ENCODE assay signal across 6 cellular contexts in genomic region chr19:57500400-57500799, GRCh38. TPM values are rescaled to one million over a fixed set of nuclear protein-coding genes. Genes with fewer than 3 reads are reported as not detected.
DNase-seq lines count a peak whose midpoint lies in the region; ATAC-seq and TF ChIP-seq lines count a peak whose summit lies in the region.
"Not testable (repeated sequence)": the region's sequence is repeated elsewhere in the genome, so short reads cannot be mapped to it uniquely, and the experiment has no call there.

No MANE protein-coding gene starts in this region.

- not testable (repeated sequence) for H3K4me1 ChIP-seq in adipocyte (ENCODE audit: control insufficient read depth, insufficient read depth, low read length); naive thymus-derived CD4-positive, alpha-beta T cell (ENCODE audit: control insufficient read depth in 2 of 2, insufficient read depth in 2 of 2, low read length in 2 of 2); vagina

- H3K9me3 ChIP-seq in adipocyte (ENCODE audit: control insufficient read depth, low read length); vagina: not testable (repeated sequence)
- H3K9me3 ChIP-seq in naive thymus-derived CD4-positive, alpha-beta T cell (ENCODE audit: control insufficient read depth in 2 of 3, low read length in 3 of 3), result peaks cover 0 to 45% (median 21%) of the 10 kb centered on the region in 3 experiments

- H3K4me3 ChIP-seq in adipocyte (ENCODE audit: low read length), result peak overlapping the region; percentile 90
- peak overlapping the region; percentile 59 for H3K4me3 ChIP-seq in fibroblast of villous mesenchyme (ENCODE audit: low read depth, low read length)
- peak overlapping the region; percentile 51 for H3K4me3 ChIP-seq in naive thymus-derived CD4-positive, alpha-beta T cell (ENCODE audit: low read length)
- H3K4me3 ChIP-seq in vagina, result peak overlapping the region; percentile 62 to 67

- not testable (repeated sequence) for H3K27me3 Mint-ChIP-seq in naive thymus-derived CD4-positive, alpha-beta T cell

- not testable (repeated sequence) for TF ChIP-seq POLR2A in GM18505 (IDR thresholded peaks at IDR 0.05; ENCODE audit: borderline replicate concordance, extremely low read depth, insufficient read depth, insufficient read length); vagina (IDR thresholded peaks at IDR 0.05)

- peak; percentile 4 for ATAC-seq in GM18505 (IDR thresholded peaks at IDR 0.05; ENCODE audit: unreplicated experiment)
- not testable (repeated sequence) for ATAC-seq in naive thymus-derived CD4-positive, alpha-beta T cell

- peak overlapping the region; percentile 76 to 94 (median 81) for H3K4me3 Mint-ChIP-seq in naive thymus-derived CD4-positive, alpha-beta T cell

- peak overlapping the region; percentile 83 for H3K9ac ChIP-seq in adipocyte (ENCODE audit: low read length)

- CTCF ChIA-PET in naive thymus-derived CD4-positive, alpha-beta T cell (lab: Charles Lee), result not testable (repeated sequence)

- DNase-seq in OCI-M1 (lab: John Stamatoyannopoulos, UW), result peak; percentile 23
- DNase-seq in adipocyte (ENCODE audit: low read depth), result peak; percentile 69
- peak; percentile 39 for DNase-seq in fibroblast of villous mesenchyme (ENCODE audit: low read depth)
- DNase-seq in naive thymus-derived CD4-positive, alpha-beta T cell; vagina (ENCODE audit: extremely low spot score in 2 of 2): not testable (repeated sequence)

- H3K27ac Mint-ChIP-seq in naive thymus-derived CD4-positive, alpha-beta T cell, result peak overlapping the region; percentile 39 to 87 (median 72)

- H3K36me3 ChIP-seq in adipocyte (ENCODE audit: control insufficient read depth, insufficient read depth, low read length, severe bottlenecking), result peaks cover 23% of the 10 kb centered on the region
- peaks cover 3 to 36% (median 12%) of the 10 kb centered on the region in 3 experiments for H3K36me3 ChIP-seq in naive thymus-derived CD4-positive, alpha-beta T cell (ENCODE audit: control insufficient read depth in 2 of 3, insufficient read depth in 3 of 3, low read length in 3 of 3)
- H3K36me3 ChIP-seq in vagina, result peaks cover 0 to 36% of the 10 kb centered on the region in 2 donors

- peaks cover 18 to 91% (median 50%) of the 10 kb centered on the region in 11 donors for H3K9me3 Mint-ChIP-seq in naive thymus-derived CD4-positive, alpha-beta T cell

- H3K36me3 Mint-ChIP-seq in naive thymus-derived CD4-positive, alpha-beta T cell, result peaks cover 30 to 60% (median 59%) of the 10 kb centered on the region in 5 donors

- H3K4me1 Mint-ChIP-seq in naive thymus-derived CD4-positive, alpha-beta T cell, result peaks cover 21 to 36% (median 32%) of the 10 kb centered on the region in 7 donors

- peak overlapping the region; percentile 43 for H3K27ac ChIP-seq in naive thymus-derived CD4-positive, alpha-beta T cell (ENCODE audit: low read depth, low read length)
- not testable (repeated sequence) for H3K27ac ChIP-seq in vagina

- POLR2A ChIA-PET in naive thymus-derived CD4-positive, alpha-beta T cell (lab: Charles Lee), result interaction anchor here (1.0 to 1.1 kb wide), 3 partner anchors 13 to 79 kb away, joined by 3 to 9 read pairs (median 3); partner anchors contain the start of genes ZNF416 and ZNF419

- intact Hi-C loops in naive thymus-derived CD4-positive, alpha-beta T cell (cut with micrococcal nuclease); vagina (cut with DNase I): not testable (repeated sequence)

- H3K27me3 ChIP-seq in adipocyte (replicated peaks; ENCODE audit: control insufficient read depth, insufficient read depth, low read length); naive thymus-derived CD4-positive, alpha-beta T cell (ENCODE audit: control insufficient read depth in 2 of 2, insufficient read depth in 2 of 2, low read length in 2 of 2); vagina: not testable (repeated sequence)

- not testable (repeated sequence) for TF ChIP-seq CTCF in fibroblast of villous mesenchyme (IDR thresholded peaks at IDR 0.05; ENCODE audit: insufficient read depth, low read depth, low read length); vagina (IDR thresholded peaks at IDR 0.05)

RNA-seq across cellular contexts. Expression of gene ZNF773, which starts 0.7 kb away (rescaled TPM):
- total RNA-seq in fibroblast of villous mesenchyme (12.1 and 17.4 TPM in 2 replicates), vagina (13.8 TPM)
- total RNA-seq in naive thymus-derived CD4-positive, alpha-beta T cell, result 10 to 100 TPM in 3 of 5 experiments, 1 to 10 TPM in 2; 5.8 to 32.7 (median 14.4) TPM
- 10 to 100 TPM in 1 of 2 donors, 1 to 10 TPM in 1; 9.7 to 18.9 TPM for polyA plus RNA-seq in naive thymus-derived CD4-positive, alpha-beta T cell

RNA-seq across cellular contexts. Expression of gene ZNF419, which starts 12.8 kb away (rescaled TPM):
- total RNA-seq in fibroblast of villous mesenchyme (10.4 and 13.5 TPM in 2 replicates), vagina (16.0 TPM)
- 10 to 100 TPM in 3 of 5 experiments, 1 to 10 TPM in 2; 7.1 to 27.6 (median 12.2) TPM for total RNA-seq in naive thymus-derived CD4-positive, alpha-beta T cell
- 10 to 100 TPM in 1 of 2 donors, 1 to 10 TPM in 1; 7.0 to 11.7 TPM for polyA plus RNA-seq in naive thymus-derived CD4-positive, alpha-beta T cell

RNA-seq across cellular contexts. Expression of gene ZNF772, which starts 23.0 kb away (rescaled TPM):
- 10.8 and 16.1 TPM in 2 replicates for total RNA-seq in fibroblast of villous mesenchyme
- 10 to 100 TPM in 2 of 5 experiments, 1 to 10 TPM in 3; 1.5 to 20.5 (median 4.3) TPM for total RNA-seq in naive thymus-derived CD4-positive, alpha-beta T cell
- polyA plus RNA-seq in naive thymus-derived CD4-positive, alpha-beta T cell, result 1 to 10 TPM; 5.2 to 5.4 TPM
- 6.9 TPM for total RNA-seq in vagina

RNA-seq across cellular contexts. Expression of gene ZNF549, which starts 26.8 kb away (rescaled TPM):
- total RNA-seq in fibroblast of villous mesenchyme (4.5 and 6.5 TPM in 2 replicates), vagina (4.9 TPM)
- total RNA-seq in naive thymus-derived CD4-positive, alpha-beta T cell, result 10 to 100 TPM in 3 of 5 experiments, 1 to 10 TPM in 2; 6.9 to 24.8 (median 11.3) TPM
- 10 to 100 TPM in 1 of 2 donors, 1 to 10 TPM in 1; 6.1 to 11.4 TPM for polyA plus RNA-seq in naive thymus-derived CD4-positive, alpha-beta T cell

RNA-seq across cellular contexts. Expression of gene VN1R1, which starts 43.5 kb away (rescaled TPM):
- 0.32 and 0.86 TPM in 2 replicates for total RNA-seq in fibroblast of villous mesenchyme
- total RNA-seq in naive thymus-derived CD4-positive, alpha-beta T cell, result under 1 TPM; 0.15 to 0.78 (median 0.37) TPM
- under 1 TPM; 0.13 to 0.17 TPM for polyA plus RNA-seq in naive thymus-derived CD4-positive, alpha-beta T cell
- 0.49 TPM for total RNA-seq in vagina
